In genomic region chr1:230069813-230070212, GRCh38 we compare ENCODE assay signal across 13 cellular contexts. TPM values are rescaled to one million over a fixed set of nuclear protein-coding genes. Genes with fewer than 3 reads are reported as not detected.
DNase-seq lines count a peak whose midpoint lies in the region; ATAC-seq, FAIRE-seq and TF ChIP-seq lines count a peak whose summit lies in the region.
"Had no signal": no experiment of that assay in that cellular context is flagged by ENCODE, and none has a peak within 500 bp of the region (broad histone marks: within the 10 kb centered on the region; RNA-seq: fewer than 3 reads in every experiment).

No MANE protein-coding gene starts in this region.

- CTCF ChIA-PET in Panc1 (lab: Charles Lee): no interaction called here

- in situ Hi-C loops in Panc1 (cut with HindIII; ENCODE audit: low pct_unique_long_range_greater_than_20kb, low sequenced_read_pairs): no loop called here

- H3K27ac Mint-ChIP-seq in activated T-cell treated with anti-CD3 and anti-CD28 coated beads, Interleukin-2, amount 50 U/mL, for 24 hours: peak overlapping the region; percentile 44
- no peak overlapping the region for H3K27ac Mint-ChIP-seq in stimulated activated effector memory CD8-positive, alpha-beta T cell treated with anti-CD3 and anti-CD28 coated beads, Interleukin-12 subunit alpha, Interleukin-12 subunit beta, amount 100 ng/mL, for 72 hours

- no peak for DNase-seq in activated T-cell treated with anti-CD3 and anti-CD28 coated beads, Interleukin-2, amount 50 U/mL, for 24 hours
- DNase-seq in activated T-cell treated with anti-CD3 and anti-CD28 coated beads, Interleukin-2, amount 50 U/mL, for 48 hours: no peak
- DNase-seq in Panc1 (ENCODE audit: low read depth, low spot score) (no peak), glomerular visceral epithelial cell (ENCODE audit: extremely low spot score) (peak; percentile 35), NCI-H226 (no peak), H54 (ENCODE audit: insufficient read length, low spot score) (no peak)
- no peak for DNase-seq in stimulated activated effector memory CD8-positive, alpha-beta T cell treated with anti-CD3 and anti-CD28 coated beads, Interleukin-12 subunit alpha, Interleukin-12 subunit beta, amount 100 ng/mL, for 72 hours (ENCODE audit: low spot score in 2 of 2)
- DNase-seq: CD4-positive, alpha-beta memory T cell; dermis blood vessel endothelial cell; mesendoderm; NCI-H1092 treated with DMSO at 0.1 percent for 48 hours; stimulated activated CD4-positive, alpha-beta T cell treated with anti-CD3 and anti-CD28 coated beads, Interleukin-12 subunit alpha, Interleukin-12 subunit beta, amount 100 ng/mL, for 4 hours had no signal

- H3K27me3 ChIP-seq in Panc1 (ENCODE audit: control insufficient read depth, insufficient read depth, low read length): no peaks in the 10 kb centered on the region

- peaks cover 56% of the 10 kb centered on the region for H3K4me1 ChIP-seq in Panc1 (ENCODE audit: control insufficient read depth, insufficient read depth, low read length)

- intact Hi-C loops in Panc1 (cut with micrococcal nuclease; ENCODE audit: unreplicated experiment): loop anchor here (10.0 kb wide), 1 partner anchor 405 kb away; no protein-coding TSS in a partner anchor

- TF ChIP-seq POLR2A in H54 (IDR thresholded peaks at IDR 0.05; ENCODE audit: low read depth, low read length): no peak

- peaks cover 28% of the 10 kb centered on the region for H3K36me3 Mint-ChIP-seq in activated T-cell treated with anti-CD3 and anti-CD28 coated beads, Interleukin-2, amount 50 U/mL, for 24 hours (ENCODE audit: low read depth)
- no peaks in the 10 kb centered on the region for H3K36me3 Mint-ChIP-seq in stimulated activated effector memory CD8-positive, alpha-beta T cell treated with anti-CD3 and anti-CD28 coated beads, Interleukin-12 subunit alpha, Interleukin-12 subunit beta, amount 100 ng/mL, for 72 hours

- no peaks in the 10 kb centered on the region for H3K9me3 ChIP-seq in Panc1 (ENCODE audit: control insufficient read depth, insufficient read depth, low read depth, low read length)

- no peaks in the 10 kb centered on the region for H3K27me3 Mint-ChIP-seq in activated T-cell treated with anti-CD3 and anti-CD28 coated beads, Interleukin-2, amount 50 U/mL, for 24 hours
- H3K27me3 Mint-ChIP-seq: CD4-positive, alpha-beta memory T cell had no signal

- no peak for TF ChIP-seq CTCF in Panc1 (IDR thresholded peaks at IDR 0.05)

- H3K4me3 Mint-ChIP-seq in activated T-cell treated with anti-CD3 and anti-CD28 coated beads, Interleukin-2, amount 50 U/mL, for 24 hours: peak overlapping the region; percentile 86
- H3K4me3 Mint-ChIP-seq in stimulated activated effector memory CD8-positive, alpha-beta T cell treated with anti-CD3 and anti-CD28 coated beads, Interleukin-12 subunit alpha, Interleukin-12 subunit beta, amount 100 ng/mL, for 72 hours: peak overlapping the region; percentile 80

- no peaks in the 10 kb centered on the region; the same call in 1 of the 2 replicates for H3K36me3 ChIP-seq in Panc1 (ENCODE audit: control insufficient read depth, insufficient read depth, low read length)

- POLR2A ChIA-PET in Panc1 (lab: Charles Lee): no interaction called here

- no peak for FAIRE-seq in H54 (lab: Jason Lieb, UNC)

- ATAC-seq in Panc1 (no peak), GM18868 (IDR thresholded peaks at IDR 0.05; ENCODE audit: unreplicated experiment) (no peak)
- no peak for ATAC-seq in stimulated activated effector memory CD8-positive, alpha-beta T cell treated with anti-CD3 and anti-CD28 coated beads, Interleukin-12 subunit alpha, Interleukin-12 subunit beta, amount 100 ng/mL, for 72 hours

- peaks cover 71% of the 10 kb centered on the region for H3K4me1 Mint-ChIP-seq in activated T-cell treated with anti-CD3 and anti-CD28 coated beads, Interleukin-2, amount 50 U/mL, for 24 hours (ENCODE audit: low read depth)
- peaks cover 48% of the 10 kb centered on the region for H3K4me1 Mint-ChIP-seq in stimulated activated effector memory CD8-positive, alpha-beta T cell treated with anti-CD3 and anti-CD28 coated beads, Interleukin-12 subunit alpha, Interleukin-12 subunit beta, amount 100 ng/mL, for 72 hours

- peaks cover 3% of the 10 kb centered on the region for H3K9me3 Mint-ChIP-seq in activated T-cell treated with anti-CD3 and anti-CD28 coated beads, Interleukin-2, amount 50 U/mL, for 24 hours
- H3K9me3 Mint-ChIP-seq in stimulated activated effector memory CD8-positive, alpha-beta T cell treated with anti-CD3 and anti-CD28 coated beads, Interleukin-12 subunit alpha, Interleukin-12 subunit beta, amount 100 ng/mL, for 72 hours: no peaks in the 10 kb centered on the region
- H3K9me3 Mint-ChIP-seq: CD4-positive, alpha-beta memory T cell had no signal

- peak overlapping the region; percentile 69; the same call in 1 of the 2 replicates for H3K27ac ChIP-seq in Panc1 (ENCODE audit: low read length)

- no peak overlapping the region for H3K4me3 ChIP-seq in Panc1 (ENCODE audit: low read depth in 2 of 2, low read length in 2 of 2)

- BruUV-seq in Panc1 (replicated peaks; lab: Mats Ljungman, UMichigan): no TSS peak

RNA-seq across cellular contexts. Expression of gene GALNT2, which starts 2.8 kb away (rescaled TPM):
- total RNA-seq in Panc1 (2021; ENCODE audit: unreplicated experiment): 152 TPM
- polyA plus RNA-seq in Panc1 (2012; ENCODE audit: insufficient read length): 129 TPM
